In genomic region chr16:87389914-87390313, GRCh38 we compare ENCODE assay signal across 7 cellular contexts. TPM values are rescaled to one million over a fixed set of nuclear protein-coding genes. Genes with fewer than 3 reads are reported as not detected.
DNase-seq lines count a peak whose midpoint lies in the region; ATAC-seq, FAIRE-seq and TF ChIP-seq lines count a peak whose summit lies in the region.
"Not testable (repeated sequence)": the region's sequence is repeated elsewhere in the genome, so short reads cannot be mapped to it uniquely, and the experiment has no call there.

No MANE protein-coding gene starts in this region.

- POLR2A ChIA-PET in CD8-positive, alpha-beta memory T cell (lab: Charles Lee); naive thymus-derived CD8-positive, alpha-beta T cell (lab: Charles Lee): not testable (repeated sequence)

- intact Hi-C loops in left ventricle myocardium inferior (cut with micrococcal nuclease) = not testable (repeated sequence)
- intact Hi-C loops in sigmoid colon (cut with DNase I) = loop anchor here (5.0 to 10.0 kb wide), 4 partner anchors 72 to 835 kb away; partner anchors contain the start of genes MTHFSD and ZCCHC14

- H3K27me3 ChIP-seq in CD8-positive, alpha-beta memory T cell (ENCODE audit: insufficient read depth, low read length, poor library complexity, severe bottlenecking); astrocyte (ENCODE audit: insufficient read depth, low read length); left ventricle myocardium inferior (ENCODE audit: low read depth); sigmoid colon: not testable (repeated sequence)

- peaks cover 47% of the 10 kb centered on the region for H3K4me1 ChIP-seq in CD8-positive, alpha-beta memory T cell (ENCODE audit: insufficient read depth, low read length)
- peaks cover 18% of the 10 kb centered on the region for H3K4me1 ChIP-seq in astrocyte (ENCODE audit: insufficient read depth, low read length)
- peaks cover 60% of the 10 kb centered on the region for H3K4me1 ChIP-seq in left ventricle myocardium inferior
- H3K4me1 ChIP-seq in sigmoid colon = peaks cover 0 to 54% (median 43%) of the 10 kb centered on the region in 4 donors

- H3K79me2 ChIP-seq in astrocyte (ENCODE audit: insufficient read depth, low read length) = peaks cover 25% of the 10 kb centered on the region

- peaks cover 23% of the 10 kb centered on the region for H4K20me1 ChIP-seq in astrocyte (ENCODE audit: insufficient read depth, low read length)

- peak overlapping the region in 3 of 7 donors; percentile 15 to 54 (median 48) for H3K4me3 Mint-ChIP-seq in CD8-positive, alpha-beta memory T cell
- not testable (repeated sequence) for H3K4me3 Mint-ChIP-seq in T-helper 1 cell treated with Interleukin-12 subunit alpha and Interleukin-12 subunit beta and Interleukin-4 antibody, amounts not matched to agents 30 μg/mL and 1 μg/mL, for 36 hours; activated T-cell treated with anti-CD3 and anti-CD28 coated beads, Interleukin-2, amount 50 U/mL, for 24 hours
- H3K4me3 Mint-ChIP-seq in astrocyte (ENCODE audit: unreplicated experiment) = peak overlapping the region; percentile 62
- H3K4me3 Mint-ChIP-seq in naive thymus-derived CD8-positive, alpha-beta T cell = peak overlapping the region in 2 of 10 donors; percentile 3 to 24

- WGBS in sigmoid colon, 2 donors = 85 to 92% methylated on average over 9 of the region's 9 CpGs

- not testable (repeated sequence) for TF ChIP-seq CTCF in astrocyte (IDR thresholded peaks at IDR 0.05; ENCODE audit: insufficient read depth, low read depth, low read length); left ventricle myocardium inferior (IDR thresholded peaks at IDR 0.05; ENCODE audit: borderline replicate concordance); sigmoid colon (IDR thresholded peaks at IDR 0.05)

- not testable (repeated sequence) for H3K9ac ChIP-seq in astrocyte (ENCODE audit: low read length)

- H3K4me2 ChIP-seq in astrocyte (ENCODE audit: low read length) = not testable (repeated sequence)

- peaks cover 0 to 12% (median 2%) of the 10 kb centered on the region in 3 donors for H3K36me3 Mint-ChIP-seq in CD8-positive, alpha-beta memory T cell
- not testable (repeated sequence) for H3K36me3 Mint-ChIP-seq in T-helper 1 cell treated with Interleukin-12 subunit alpha and Interleukin-12 subunit beta and Interleukin-4 antibody, amounts not matched to agents 30 μg/mL and 1 μg/mL, for 36 hours (ENCODE audit: low read depth); astrocyte (ENCODE audit: low read depth, unreplicated experiment); naive thymus-derived CD8-positive, alpha-beta T cell
- peaks cover 14% of the 10 kb centered on the region for H3K36me3 Mint-ChIP-seq in activated T-cell treated with anti-CD3 and anti-CD28 coated beads, Interleukin-2, amount 50 U/mL, for 24 hours (ENCODE audit: low read depth)

- not testable (repeated sequence) for ATAC-seq in naive thymus-derived CD8-positive, alpha-beta T cell

- not testable (repeated sequence) for DNase-seq in CD8-positive, alpha-beta memory T cell; activated T-cell treated with anti-CD3 and anti-CD28 coated beads, Interleukin-2, amount 50 U/mL, for 24 hours; astrocyte (ENCODE audit: low read depth)
- DNase-seq in left ventricle myocardium inferior (peak; percentile 2), sigmoid colon (peak; percentile 58)
- DNase-seq in naive thymus-derived CD8-positive, alpha-beta T cell = peak in 1 of 10 donors; percentile 34

- not testable (repeated sequence) for H3K9me3 ChIP-seq in CD8-positive, alpha-beta memory T cell (ENCODE audit: low read length); astrocyte (ENCODE audit: insufficient read depth, low read depth, low read length); left ventricle myocardium inferior (replicated peaks); sigmoid colon

- H3K27ac ChIP-seq in CD8-positive, alpha-beta memory T cell (ENCODE audit: low read depth, low read length); astrocyte (ENCODE audit: low read depth, low read length): not testable (repeated sequence)
- H3K27ac ChIP-seq in left ventricle myocardium inferior (replicated peaks) (peak overlapping the region; percentile 93), sigmoid colon (peak overlapping the region in 3 of 4 donors; percentile 88 to 100 (median 99))

- CTCF ChIA-PET in CD8-positive, alpha-beta memory T cell (lab: Charles Lee) = not testable (repeated sequence)

- H3K4me1 Mint-ChIP-seq in CD8-positive, alpha-beta memory T cell = peaks cover 48 to 65% (median 56%) of the 10 kb centered on the region in 3 donors
- H3K4me1 Mint-ChIP-seq in T-helper 1 cell treated with Interleukin-12 subunit alpha and Interleukin-12 subunit beta and Interleukin-4 antibody, amounts not matched to agents 30 μg/mL and 1 μg/mL, for 36 hours (ENCODE audit: low read depth) = peaks cover 52% of the 10 kb centered on the region
- peaks cover 60% of the 10 kb centered on the region for H3K4me1 Mint-ChIP-seq in activated T-cell treated with anti-CD3 and anti-CD28 coated beads, Interleukin-2, amount 50 U/mL, for 24 hours (ENCODE audit: low read depth)
- H3K4me1 Mint-ChIP-seq in astrocyte (ENCODE audit: low read depth, unreplicated experiment) = peaks cover 20% of the 10 kb centered on the region
- H3K4me1 Mint-ChIP-seq in naive thymus-derived CD8-positive, alpha-beta T cell = peaks cover 24 to 63% (median 54%) of the 10 kb centered on the region in 4 donors

- H3K27ac Mint-ChIP-seq in CD8-positive, alpha-beta memory T cell = peak overlapping the region in 6 of 8 donors; percentile 29 to 95 (median 68)
- peak overlapping the region; percentile 73 for H3K27ac Mint-ChIP-seq in T-helper 1 cell treated with Interleukin-12 subunit alpha and Interleukin-12 subunit beta and Interleukin-4 antibody, amounts not matched to agents 30 μg/mL and 1 μg/mL, for 36 hours
- H3K27ac Mint-ChIP-seq in activated T-cell treated with anti-CD3 and anti-CD28 coated beads, Interleukin-2, amount 50 U/mL, for 24 hours = peak overlapping the region; percentile 82
- peak overlapping the region; percentile 77 for H3K27ac Mint-ChIP-seq in astrocyte (ENCODE audit: unreplicated experiment)
- H3K27ac Mint-ChIP-seq in naive thymus-derived CD8-positive, alpha-beta T cell = peak overlapping the region in 7 of 10 donors; percentile 51 to 96 (median 69)

- not testable (repeated sequence) for FAIRE-seq in astrocyte (lab: Jason Lieb, UNC)

- TF ChIP-seq EP300 in sigmoid colon (IDR thresholded peaks at IDR 0.05) = not testable (repeated sequence)

- H3K4me3 ChIP-seq in CD8-positive, alpha-beta memory T cell (ENCODE audit: low read length); astrocyte (ENCODE audit: insufficient read depth, low read depth, low read length); left ventricle myocardium inferior; sigmoid colon: not testable (repeated sequence)

- not testable (repeated sequence) for H2AFZ ChIP-seq in astrocyte (ENCODE audit: low read depth, low read length)

- H3K36me3 ChIP-seq in CD8-positive, alpha-beta memory T cell (ENCODE audit: insufficient read depth, low read length); astrocyte (ENCODE audit: insufficient read depth, low read length); left ventricle myocardium inferior; sigmoid colon: not testable (repeated sequence)

- H3K9me3 Mint-ChIP-seq in CD8-positive, alpha-beta memory T cell; T-helper 1 cell treated with Interleukin-12 subunit alpha and Interleukin-12 subunit beta and Interleukin-4 antibody, amounts not matched to agents 30 μg/mL and 1 μg/mL, for 36 hours; activated T-cell treated with anti-CD3 and anti-CD28 coated beads, Interleukin-2, amount 50 U/mL, for 24 hours; astrocyte (ENCODE audit: unreplicated experiment); naive thymus-derived CD8-positive, alpha-beta T cell: not testable (repeated sequence)

- not testable (repeated sequence) for H3K27me3 Mint-ChIP-seq in CD8-positive, alpha-beta memory T cell; T-helper 1 cell treated with Interleukin-12 subunit alpha and Interleukin-12 subunit beta and Interleukin-4 antibody, amounts not matched to agents 30 μg/mL and 1 μg/mL, for 36 hours (ENCODE audit: low read depth); activated T-cell treated with anti-CD3 and anti-CD28 coated beads, Interleukin-2, amount 50 U/mL, for 24 hours; astrocyte (ENCODE audit: low read depth, unreplicated experiment); naive thymus-derived CD8-positive, alpha-beta T cell

- not testable (repeated sequence) for TF ChIP-seq POLR2A in sigmoid colon (IDR thresholded peaks at IDR 0.05)

RNA-seq across cellular contexts. Expression of gene MAP1LC3B, which starts 2.2 kb away (rescaled TPM):
- total RNA-seq in CD8-positive, alpha-beta memory T cell = 10 to 100 TPM; 47.1 to 51.5 TPM
- polyA plus RNA-seq in CD8-positive, alpha-beta memory T cell = 151 TPM
- total RNA-seq in astrocyte (206 and 221 TPM in 2 replicates), left ventricle myocardium inferior (131 TPM), sigmoid colon (10 to 100 TPM; 50.0 to 62.6 (median 62.2) TPM)
- 10 to 100 TPM; 58.0 to 60.1 TPM for total RNA-seq in naive thymus-derived CD8-positive, alpha-beta T cell
- 100 to 1,000 TPM in 1 of 3 donors, 10 to 100 TPM in 2; 89.9 to 117 (median 90.3) TPM for polyA plus RNA-seq in naive thymus-derived CD8-positive, alpha-beta T cell
- polyA plus RNA-seq in sigmoid colon = 100 to 1,000 TPM in 1 of 3 donors, 10 to 100 TPM in 2; 48.0 to 137 (median 76.3) TPM

RNA-seq across cellular contexts. Expression of gene FBXO31, which starts 6.3 kb away (rescaled TPM):
- 10 to 100 TPM; 35.6 to 40.9 TPM for total RNA-seq in CD8-positive, alpha-beta memory T cell
- 27.4 TPM for polyA plus RNA-seq in CD8-positive, alpha-beta memory T cell
- 33.4 and 34.9 TPM in 2 replicates for total RNA-seq in astrocyte
- total RNA-seq in left ventricle myocardium inferior = 74.5 TPM
- total RNA-seq in naive thymus-derived CD8-positive, alpha-beta T cell = 10 to 100 TPM; 45.8 to 52.7 TPM
- polyA plus RNA-seq in naive thymus-derived CD8-positive, alpha-beta T cell = 10 to 100 TPM; 15.4 to 36.4 (median 23.3) TPM
- total RNA-seq in sigmoid colon = 100 to 1,000 TPM in 2 of 4 donors, 10 to 100 TPM in 2; 86.7 to 120 (median 98.4) TPM
- polyA plus RNA-seq in sigmoid colon = 10 to 100 TPM; 15.0 to 40.0 (median 16.2) TPM
